Comparison of ENCODE assay signal across 20 cellular contexts in genomic region chr2:157264099-157264498, GRCh38. TPM values are rescaled to one million over a fixed set of nuclear protein-coding genes. Genes with fewer than 3 reads are reported as not detected.
A peak's percentile ranks its signal among the peaks of the same experiment; 100 is the strongest.
DNase-seq lines count a peak whose midpoint lies in the region; ATAC-seq and TF ChIP-seq lines count a peak whose summit lies in the region.
"Had no signal": no experiment of that assay in that cellular context is flagged by ENCODE, and none has a peak within 500 bp of the region (broad histone marks: within the 10 kb centered on the region; RNA-seq: fewer than 3 reads in every experiment).

No MANE protein-coding gene starts in this region.

- H3K79me2 ChIP-seq in OCI-LY3 (ENCODE audit: low read length) (no peaks in the 10 kb centered on the region), neural progenitor cell (ENCODE audit: low read depth) (no peaks in the 10 kb centered on the region)

- H4K20me1 ChIP-seq in OCI-LY3 (ENCODE audit: insufficient read depth, low read length) (no peaks in the 10 kb centered on the region), neural progenitor cell (ENCODE audit: low read depth) (no peaks in the 10 kb centered on the region)

- no peaks in the 10 kb centered on the region for H3F3A ChIP-seq in neural progenitor cell (ENCODE audit: low read depth)

- H3K27ac ChIP-seq in OCI-LY3 (ENCODE audit: low read length) = peak overlapping the region; percentile 20; the same call in 1 of the 2 replicates
- H3K27ac ChIP-seq in neural progenitor cell = no peak overlapping the region
- H3K27ac ChIP-seq: gastroesophageal sphincter had no signal

- intact Hi-C loops in Calu3 (cut with micrococcal nuclease; ENCODE audit: unreplicated experiment) = no loop called here

- H3K36me3 ChIP-seq in OCI-LY3 (replicated peaks; ENCODE audit: low read depth, low read length) (no peaks in the 10 kb centered on the region), neural progenitor cell (no peaks in the 10 kb centered on the region)
- H3K36me3 ChIP-seq: gastroesophageal sphincter, tibial artery had no signal

- peaks cover 17% of the 10 kb centered on the region for H3K36me3 Mint-ChIP-seq in Calu3 (ENCODE audit: insufficient read depth, unreplicated experiment)
- H3K36me3 Mint-ChIP-seq in neural progenitor cell = no peaks in the 10 kb centered on the region
- H3K36me3 Mint-ChIP-seq: activated naive CD4-positive, alpha-beta T cell treated with anti-CD3 and anti-CD28 coated beads, Interleukin-2, amount 10 ng/mL, durations not matched to agents 7 days and 5 days; stimulated activated effector memory CD8-positive, alpha-beta T cell treated with anti-CD3 and anti-CD28 coated beads, Interleukin-12 subunit alpha, Interleukin-12 subunit beta, amount 100 ng/mL, for 72 hours had no signal

- peaks cover 70% of the 10 kb centered on the region for H3K4me1 Mint-ChIP-seq in Calu3 (ENCODE audit: low read depth, unreplicated experiment)
- H3K4me1 Mint-ChIP-seq in neural progenitor cell = peaks cover 24% of the 10 kb centered on the region

- no peak for DNase-seq in Calu3
- peak; percentile 32 for DNase-seq in epithelial cell of esophagus (ENCODE audit: low read depth)
- DNase-seq in neural progenitor cell (ENCODE audit: low spot score) = no peak
- no peak for DNase-seq in A172 (ENCODE audit: low spot score)
- no peak for DNase-seq in D341Med (ENCODE audit: low spot score)
- DNase-seq in RPMI8226 = no peak
- DNase-seq: activated CD4-positive, alpha-beta T cell treated with anti-CD3 and anti-CD28 coated beads, Interleukin-2, amount 10 ng/mL, durations not matched to agents 7 days and 5 days; activated naive CD4-positive, alpha-beta T cell treated with anti-CD3 and anti-CD28 coated beads, Interleukin-2, amount 10 ng/mL, durations not matched to agents 7 days and 5 days; CD4-positive, alpha-beta T cell; H9; naive B cell; NCI-H146; posterior cingulate gyrus; SIG-M5; tibial artery had no signal

- ATAC-seq in GM19452 (IDR thresholded peaks at IDR 0.05; ENCODE audit: unreplicated experiment) = no peak
- ATAC-seq: gastroesophageal sphincter; stimulated activated effector memory CD8-positive, alpha-beta T cell treated with anti-CD3 and anti-CD28 coated beads, Interleukin-12 subunit alpha, Interleukin-12 subunit beta, amount 100 ng/mL, for 72 hours had no signal

- H3K27me3 ChIP-seq in OCI-LY3 (ENCODE audit: low read depth, low read length) (no peaks in the 10 kb centered on the region), neural progenitor cell (no peaks in the 10 kb centered on the region)
- H3K27me3 ChIP-seq: tibial artery had no signal

- H3K9ac ChIP-seq in OCI-LY3 (ENCODE audit: low read length) (no peak overlapping the region; the same call in 1 of the 2 replicates), neural progenitor cell (no peak overlapping the region)

- H3K9me3 ChIP-seq in OCI-LY3 (ENCODE audit: insufficient read depth, low read length) (no peaks in the 10 kb centered on the region), neural progenitor cell (ENCODE audit: low read depth) (no peaks in the 10 kb centered on the region)
- H3K9me3 ChIP-seq: gastroesophageal sphincter, tibial artery had no signal

- H3K4me3 Mint-ChIP-seq in Calu3 (ENCODE audit: low read depth, unreplicated experiment) (no peak overlapping the region), neural progenitor cell (no peak overlapping the region)
- H3K4me3 Mint-ChIP-seq: activated CD4-positive, alpha-beta T cell treated with anti-CD3 and anti-CD28 coated beads, Interleukin-2, amount 10 ng/mL, durations not matched to agents 7 days and 5 days; activated naive CD4-positive, alpha-beta T cell treated with anti-CD3 and anti-CD28 coated beads, Interleukin-2, amount 10 ng/mL, durations not matched to agents 7 days and 5 days; CD4-positive, alpha-beta T cell; H9; naive B cell; stimulated activated effector memory CD8-positive, alpha-beta T cell treated with anti-CD3 and anti-CD28 coated beads, Interleukin-12 subunit alpha, Interleukin-12 subunit beta, amount 100 ng/mL, for 72 hours had no signal

- H3K9me3 Mint-ChIP-seq in Calu3 (ENCODE audit: low read depth, unreplicated experiment) (no peaks in the 10 kb centered on the region), neural progenitor cell (peaks cover 2% of the 10 kb centered on the region)
- H3K9me3 Mint-ChIP-seq: activated CD4-positive, alpha-beta T cell treated with anti-CD3 and anti-CD28 coated beads, Interleukin-2, amount 10 ng/mL, durations not matched to agents 7 days and 5 days; activated naive CD4-positive, alpha-beta T cell treated with anti-CD3 and anti-CD28 coated beads, Interleukin-2, amount 10 ng/mL, durations not matched to agents 7 days and 5 days; CD4-positive, alpha-beta T cell; H9; naive B cell; stimulated activated effector memory CD8-positive, alpha-beta T cell treated with anti-CD3 and anti-CD28 coated beads, Interleukin-12 subunit alpha, Interleukin-12 subunit beta, amount 100 ng/mL, for 72 hours had no signal

- CTCF ChIA-PET in Calu3 (lab: Charles Lee) = interaction anchor here (0.9 kb wide), 1 partner anchor 17 kb away, joined by 3 read pairs; no protein-coding TSS in a partner anchor

- H3K4me2 ChIP-seq in OCI-LY3 (ENCODE audit: low read length) = peak overlapping the region; percentile 0; the same call in 1 of the 2 replicates
- H3K4me2 ChIP-seq in neural progenitor cell = peak overlapping the region; percentile 22

- TF ChIP-seq CTCF in Calu3 (IDR thresholded peaks at IDR 0.05; ENCODE audit: unreplicated experiment) = no peak
- no peak for TF ChIP-seq CTCF in OCI-LY3 (IDR thresholded peaks at IDR 0.05; ENCODE audit: low read depth, low read length)
- no peak for TF ChIP-seq CTCF in epithelial cell of esophagus (IDR thresholded peaks at IDR 0.05; ENCODE audit: insufficient read depth, low read depth, low read length, missing control alignments)
- TF ChIP-seq CTCF in neural progenitor cell (IDR thresholded peaks at IDR 0.05) = no peak

- H3K4me3 ChIP-seq in OCI-LY3 (ENCODE audit: low read length) (no peak overlapping the region), epithelial cell of esophagus (ENCODE audit: low read length) (peak overlapping the region; percentile 4), neural progenitor cell (no peak overlapping the region)
- H3K4me3 ChIP-seq: gastroesophageal sphincter, tibial artery had no signal

- H3K27ac Mint-ChIP-seq in Calu3 (ENCODE audit: unreplicated experiment) = peak overlapping the region; percentile 52
- no peak overlapping the region for H3K27ac Mint-ChIP-seq in neural progenitor cell
- H3K27ac Mint-ChIP-seq: activated CD4-positive, alpha-beta T cell treated with anti-CD3 and anti-CD28 coated beads, Interleukin-2, amount 10 ng/mL, durations not matched to agents 7 days and 5 days; activated naive CD4-positive, alpha-beta T cell treated with anti-CD3 and anti-CD28 coated beads, Interleukin-2, amount 10 ng/mL, durations not matched to agents 7 days and 5 days; CD4-positive, alpha-beta T cell; H9; naive B cell; stimulated activated effector memory CD8-positive, alpha-beta T cell treated with anti-CD3 and anti-CD28 coated beads, Interleukin-12 subunit alpha, Interleukin-12 subunit beta, amount 100 ng/mL, for 72 hours had no signal

- H3K27me3 Mint-ChIP-seq in Calu3 (ENCODE audit: unreplicated experiment) = no peaks in the 10 kb centered on the region
- peaks cover 2% of the 10 kb centered on the region for H3K27me3 Mint-ChIP-seq in neural progenitor cell (ENCODE audit: insufficient read depth, low read depth)
- H3K27me3 Mint-ChIP-seq: activated CD4-positive, alpha-beta T cell treated with anti-CD3 and anti-CD28 coated beads, Interleukin-2, amount 10 ng/mL, durations not matched to agents 7 days and 5 days; activated naive CD4-positive, alpha-beta T cell treated with anti-CD3 and anti-CD28 coated beads, Interleukin-2, amount 10 ng/mL, durations not matched to agents 7 days and 5 days; CD4-positive, alpha-beta T cell had no signal

- BruUV-seq in Calu3 (replicated peaks; lab: Mats Ljungman, UMichigan) = no TSS peak

- H3K4me1 ChIP-seq in OCI-LY3 (ENCODE audit: low read length) = peaks cover 84% of the 10 kb centered on the region
- peaks cover 38% of the 10 kb centered on the region for H3K4me1 ChIP-seq in neural progenitor cell
- H3K4me1 ChIP-seq: gastroesophageal sphincter had no signal

- H2AFZ ChIP-seq in OCI-LY3 (ENCODE audit: low read depth, low read length) = peak overlapping the region; percentile 48
- no peak overlapping the region for H2AFZ ChIP-seq in neural progenitor cell (replicated peaks)

RNA-seq across cellular contexts. Expression of gene GALNT5, which starts 6.6 kb away (rescaled TPM):
- 51.7 and 95.4 TPM in 2 replicates for total RNA-seq in Calu3 (2022)
- total RNA-seq in neural progenitor cell (ENCODE audit: low replicate concordance) = 0.03 TPM in 1 of 2 replicates, not detected in the other
- not detected in 2 replicates for total RNA-seq in A172 (2014; rRNA removed; shearing (Covaris generic))
- total RNA-seq: activated CD4-positive, alpha-beta T cell treated with anti-CD3 and anti-CD28 coated beads, Interleukin-2, amount 10 ng/mL, durations not matched to agents 7 days and 5 days; CD4-positive, alpha-beta T cell; HT1080 had no signal

Comparison
In these comparisons a context has a peak if more than half of its experiments do, and no peak if none do; other contexts are left out.
1. RNA of gene GALNT5, which starts 6.6 kb away (total RNA-seq): 51.7 to 95.4 TPM in Calu3; 0.03 TPM in neural progenitor cell and not detected in A172; every median in the first group is over 10 times any median in the second.